Comparison of ENCODE assay signal across 8 cellular contexts in the genomic region with DNA sequence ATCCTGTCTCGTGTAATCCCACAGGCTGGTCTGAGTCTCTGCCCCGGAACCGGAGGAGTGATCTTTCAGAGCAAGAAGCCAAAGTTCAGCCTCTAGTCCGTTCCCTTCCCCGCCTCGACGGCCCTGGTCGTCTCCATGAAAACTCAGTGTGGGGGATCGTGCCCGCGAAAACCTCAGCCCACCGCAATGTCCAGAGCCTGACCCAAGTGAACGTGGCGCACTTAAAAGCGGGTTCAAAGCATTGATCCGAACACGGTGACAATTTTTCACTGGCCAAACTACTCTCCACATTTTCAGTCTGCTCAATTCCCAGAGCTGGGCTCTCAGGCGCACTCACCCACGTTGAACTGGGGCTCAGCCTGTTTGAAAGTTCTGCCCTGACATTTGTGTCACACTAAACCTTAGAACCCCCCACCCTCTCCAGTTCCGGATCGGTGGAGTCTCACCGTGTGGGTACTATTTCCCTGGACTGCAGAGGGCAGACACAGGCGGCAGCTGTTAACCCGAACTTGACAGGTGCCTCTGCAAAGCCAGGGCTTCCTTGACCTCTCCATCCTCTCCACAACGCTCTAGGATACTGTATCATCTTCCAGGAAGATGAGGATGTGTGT. TPM values are rescaled to one million over a fixed set of nuclear protein-coding genes. Genes with fewer than 3 reads are reported as not detected.
DNase-seq lines count a peak whose midpoint lies in the region; ATAC-seq and TF ChIP-seq lines count a peak whose summit lies in the region.

No MANE protein-coding gene starts in this region.

- no peak for DNase-seq in activated T-cell treated with anti-CD3 and anti-CD28 coated beads, Interleukin-2, amount 50 U/mL, for 4 hours
- no peak for DNase-seq in activated T-cell treated with anti-CD3 and anti-CD28 coated beads, Interleukin-2, amount 50 U/mL, for 1 hour
- peak in 1 of 2 experiments; percentile 23 for DNase-seq in SJSA1 (ENCODE audit: low read depth in 1 of 2, low spot score in 2 of 2)
- DNase-seq in endodermal cell, result peak; percentile 79
- no peak for DNase-seq in DMS153 treated with DMSO at 0.1 percent for 48 hours (lab: John Stamatoyannopoulos, UW; ENCODE audit: unreplicated experiment)
- DNase-seq in NCI-H510A (lab: John Stamatoyannopoulos, UW), result no peak
- no peak for DNase-seq in effector memory CD4-positive, alpha-beta T cell

- peaks cover 66% of the 10 kb centered on the region for H3K27me3 Mint-ChIP-seq in activated T-cell treated with anti-CD3 and anti-CD28 coated beads, Interleukin-2, amount 50 U/mL, for 4 hours (ENCODE audit: low read depth)
- H3K27me3 Mint-ChIP-seq in endodermal cell (ENCODE audit: insufficient read depth), result peaks cover 69% of the 10 kb centered on the region

- 4 to 8% methylated on average over 13 to 24 of the region's 25 CpGs for WGBS in endodermal cell (ENCODE audit: insufficient coverage in 1 of 2, insufficient read length in 1 of 2), 2 experiments

- H3K9me3 Mint-ChIP-seq in activated T-cell treated with anti-CD3 and anti-CD28 coated beads, Interleukin-2, amount 50 U/mL, for 4 hours, result no peaks in the 10 kb centered on the region
- H3K9me3 Mint-ChIP-seq in endodermal cell, result no peaks in the 10 kb centered on the region

- H3K9me3 ChIP-seq in SJSA1 (replicated peaks) (0 out of 2 replicates have a peak, but pooled peaks cover 2% of the 10 kb centered on the region), endodermal cell (ENCODE audit: control insufficient read depth, low read length) (no peaks in the 10 kb centered on the region), muscle layer of duodenum (ENCODE audit: control insufficient read depth in 1 of 2, low read length in 2 of 2) (no peaks in the 10 kb centered on the region)
- no peaks in the 10 kb centered on the region for H3K9me3 ChIP-seq in effector memory CD4-positive, alpha-beta T cell (ENCODE audit: control insufficient read depth, low read length)

- H3K27ac Mint-ChIP-seq in endodermal cell, result no peak overlapping the region

- H3K4me1 ChIP-seq in SJSA1 (replicated peaks), result peaks cover 12% of the 10 kb centered on the region
- H3K4me1 ChIP-seq in endodermal cell (ENCODE audit: control insufficient read depth, insufficient read depth, low read length), result no peaks in the 10 kb centered on the region
- H3K4me1 ChIP-seq in muscle layer of duodenum (ENCODE audit: control insufficient read depth in 1 of 2, insufficient read depth in 2 of 2, low read length in 2 of 2), result peaks cover 2 to 22% of the 10 kb centered on the region in 2 donors
- peaks cover 8% of the 10 kb centered on the region for H3K4me1 ChIP-seq in effector memory CD4-positive, alpha-beta T cell (ENCODE audit: control insufficient read depth, insufficient read depth, low read length, poor library complexity, severe bottlenecking)

- H3K27ac ChIP-seq in SJSA1 (no peak overlapping the region), endodermal cell (ENCODE audit: low read depth, low read length) (no peak overlapping the region), muscle layer of duodenum (ENCODE audit: low read length) (no peak overlapping the region)
- no peak overlapping the region for H3K27ac ChIP-seq in effector memory CD4-positive, alpha-beta T cell (ENCODE audit: insufficient read depth, low read length, poor library complexity, severe bottlenecking)

- H3K36me3 ChIP-seq in SJSA1 (0 out of 2 replicates have a peak, but pooled peaks cover 2% of the 10 kb centered on the region), endodermal cell (ENCODE audit: control insufficient read depth, insufficient read depth, low read length) (peaks cover 3% of the 10 kb centered on the region), muscle layer of duodenum (ENCODE audit: control insufficient read depth in 1 of 2, insufficient read depth in 2 of 2, low read length in 2 of 2) (no peaks in the 10 kb centered on the region)
- H3K36me3 ChIP-seq in effector memory CD4-positive, alpha-beta T cell (ENCODE audit: control insufficient read depth, insufficient read depth, low read length), result no peaks in the 10 kb centered on the region

- peaks cover 44% of the 10 kb centered on the region for H3K27me3 ChIP-seq in SJSA1 (replicated peaks)
- peaks cover 23% of the 10 kb centered on the region for H3K27me3 ChIP-seq in endodermal cell (ENCODE audit: control insufficient read depth, insufficient read depth, low read length, poor library complexity, severe bottlenecking)
- peaks cover 21% of the 10 kb centered on the region for H3K27me3 ChIP-seq in muscle layer of duodenum (ENCODE audit: low read depth, low read length)
- peaks cover 14% of the 10 kb centered on the region for H3K27me3 ChIP-seq in effector memory CD4-positive, alpha-beta T cell (replicated peaks; ENCODE audit: control insufficient read depth, insufficient read depth, low read length, poor library complexity, severe bottlenecking)

- H3K4me3 ChIP-seq in SJSA1, result peak overlapping the region; percentile 57
- H3K4me3 ChIP-seq in endodermal cell (ENCODE audit: low read length), result peak overlapping the region; percentile 78
- H3K4me3 ChIP-seq in muscle layer of duodenum (ENCODE audit: low read depth in 1 of 2, low read length in 2 of 2), result peak overlapping the region; percentile 72 to 91
- H3K4me3 ChIP-seq in effector memory CD4-positive, alpha-beta T cell (ENCODE audit: insufficient read depth, low read depth, low read length, poor library complexity, severe bottlenecking), result no peak overlapping the region

- TF ChIP-seq CTCF in endodermal cell (conservative IDR thresholded peaks at IDR 0.05), result peak; percentile 55

- peaks cover 15% of the 10 kb centered on the region for H3K4me1 Mint-ChIP-seq in activated T-cell treated with anti-CD3 and anti-CD28 coated beads, Interleukin-2, amount 50 U/mL, for 4 hours (ENCODE audit: low read depth)
- peaks cover 22% of the 10 kb centered on the region for H3K4me1 Mint-ChIP-seq in endodermal cell

- no peak for ATAC-seq in activated T-cell treated with anti-CD3 and anti-CD28 coated beads, Interleukin-2, amount 50 U/mL, for 4 hours

- no peaks in the 10 kb centered on the region for H3K36me3 Mint-ChIP-seq in activated T-cell treated with anti-CD3 and anti-CD28 coated beads, Interleukin-2, amount 50 U/mL, for 4 hours (ENCODE audit: insufficient read depth)
- H3K36me3 Mint-ChIP-seq in endodermal cell (ENCODE audit: low read depth), result no peaks in the 10 kb centered on the region

- H3K4me3 Mint-ChIP-seq in activated T-cell treated with anti-CD3 and anti-CD28 coated beads, Interleukin-2, amount 50 U/mL, for 4 hours, result peak overlapping the region; percentile 72
- peak overlapping the region; percentile 75 for H3K4me3 Mint-ChIP-seq in endodermal cell

- H3K9ac ChIP-seq in endodermal cell (ENCODE audit: extremely low read depth, low read length, poor library complexity, severe bottlenecking), result peak overlapping the region; percentile 37

RNA-seq across cellular contexts. Expression of a gene that starts 0.9 kb away (rescaled TPM):
- not detected for total RNA-seq in activated T-cell treated with anti-CD3 and anti-CD28 coated beads, Interleukin-2, amount 50 U/mL, for 4 hours
- total RNA-seq in SJSA1 (2014; rRNA removed; shearing (Covaris generic)), result 3.3 and 8.1 TPM in 2 replicates
- total RNA-seq in endodermal cell, result 10 to 100 TPM in 1 of 2 donors, 1 to 10 TPM in 1; 8.3 to 20.6 TPM
- polyA plus RNA-seq in endodermal cell (2013, experiment 1 of 2), result 7.8 TPM
- 7.0 TPM for polyA plus RNA-seq in endodermal cell (2013, experiment 2 of 2)
